In the genomic region with DNA sequence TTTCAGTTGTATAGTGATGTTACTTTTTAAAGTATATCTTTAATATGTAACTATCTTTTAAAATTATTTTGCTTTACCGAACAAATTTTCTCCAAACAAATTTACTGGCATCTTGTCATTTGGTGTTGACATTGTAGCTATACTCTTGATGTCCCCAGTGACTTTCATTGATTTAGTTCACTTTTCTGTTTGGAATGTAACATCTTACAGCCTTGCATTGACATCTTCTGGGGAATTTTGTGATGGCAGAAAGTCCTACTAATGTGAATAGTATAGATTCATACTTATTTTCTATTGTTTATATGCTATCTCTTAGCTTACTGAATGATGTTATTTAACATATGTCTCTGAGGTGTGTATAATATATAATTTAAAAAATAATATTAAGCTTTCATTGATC, we compare ENCODE assay signal across 16 cellular contexts.
DNase-seq lines count a peak whose midpoint lies in the region; ATAC-seq, FAIRE-seq and TF ChIP-seq lines count a peak whose summit lies in the region.
"Had no signal": no experiment of that assay in that cellular context is flagged by ENCODE, and none has a peak within 500 bp of the region (broad histone marks: within the 10 kb centered on the region; RNA-seq: fewer than 3 reads in every experiment).

No MANE protein-coding gene starts in this region.

- H4K20me1 ChIP-seq in SK-N-SH (ENCODE audit: insufficient read depth), result no peaks in the 10 kb centered on the region

- no peak overlapping the region for H3K9ac ChIP-seq in SK-N-SH
- H3K9ac ChIP-seq in endodermal cell (ENCODE audit: extremely low read depth, low read length, poor library complexity, severe bottlenecking), result no peak overlapping the region

- peak; percentile 57 for TF ChIP-seq RAD21 in SK-N-SH (IDR thresholded peaks at IDR 0.05; ENCODE audit: low read length)

- H3K9me3 Mint-ChIP-seq in endodermal cell (no peaks in the 10 kb centered on the region), endothelial cell (ENCODE audit: unreplicated experiment) (no peaks in the 10 kb centered on the region)

- POLR2A ChIA-PET in SK-N-SH (lab: Yijun Ruan, JAX), result no interaction called here

- H3K4me2 ChIP-seq in SK-N-SH, result no peak overlapping the region

- 14% methylated on average over 1 of the region's 1 CpG for WGBS in SK-N-SH (ENCODE audit: low lambda C conversion rate)
- no CpG with 5 or more reads among the region's 1 CpG for WGBS in endodermal cell (ENCODE audit: insufficient coverage in 1 of 2, insufficient read length in 1 of 2), 2 experiments

- H3K27me3 ChIP-seq in SK-N-SH (ENCODE audit: insufficient read depth), result no peaks in the 10 kb centered on the region
- H3K27me3 ChIP-seq in endodermal cell (ENCODE audit: control insufficient read depth, insufficient read depth, low read length, poor library complexity, severe bottlenecking), result no peaks in the 10 kb centered on the region
- H3K27me3 ChIP-seq: SJSA1 had no signal

- no peak overlapping the region for H2AFZ ChIP-seq in SK-N-SH (ENCODE audit: low read depth)

- H3K27ac ChIP-seq in SK-N-SH (ENCODE audit: low read depth in 2 of 2, low read length in 1 of 2) (no peak overlapping the region), endodermal cell (ENCODE audit: low read depth, low read length) (no peak overlapping the region)
- H3K27ac ChIP-seq: SJSA1 had no signal

- H3K4me1 Mint-ChIP-seq in endodermal cell (no peaks in the 10 kb centered on the region), endothelial cell (ENCODE audit: unreplicated experiment) (no peaks in the 10 kb centered on the region)

- DNase-seq in SK-N-SH (no peak), NCI-H69 (lab: John Stamatoyannopoulos, UW) (peak; percentile 36), endodermal cell (no peak), endothelial cell (ENCODE audit: low spot score) (no peak), germinal center (ENCODE audit: low spot score) (no peak), GM19239 (ENCODE audit: insufficient read length, low spot score) (no peak)
- DNase-seq: Caco-2; H7; Kasumi-1; NCI-H1105 treated with DMSO at 0.1 percent for 48 hours; NCI-H1694 treated with DMSO at 0.1 percent for 48 hours; NCI-H510A; NK-92 treated with Interleukin-12 subunit alpha and Interleukin-12 subunit beta, amount 100 ng/mL, for 24 hours; PC-3 had no signal

- no peaks in the 10 kb centered on the region for H3K36me3 Mint-ChIP-seq in endodermal cell (ENCODE audit: low read depth)
- H3K36me3 Mint-ChIP-seq in endothelial cell (ENCODE audit: low read depth, unreplicated experiment), result no peaks in the 10 kb centered on the region

- no peak for ATAC-seq in SK-N-SH treated with all-trans-retinoic acid at 6 μM for 48 hours
- ATAC-seq: PC-3 had no signal

- TF ChIP-seq CTCF in SK-N-SH (IDR thresholded peaks at IDR 0.05) (no peak), endodermal cell (conservative IDR thresholded peaks at IDR 0.05) (peak; percentile 41), endothelial cell (IDR thresholded peaks at IDR 0.05; ENCODE audit: unreplicated experiment) (no peak)

- H3K27me3 Mint-ChIP-seq in endodermal cell (ENCODE audit: insufficient read depth) (no peaks in the 10 kb centered on the region), endothelial cell (ENCODE audit: unreplicated experiment) (no peaks in the 10 kb centered on the region)

- H3K36me3 ChIP-seq in SK-N-SH (replicated peaks in 1 of 2; ENCODE audit: control insufficient read depth in 1 of 2, insufficient read depth in 2 of 2, low read length in 1 of 2) (no peaks in the 10 kb centered on the region), endodermal cell (ENCODE audit: control insufficient read depth, insufficient read depth, low read length) (no peaks in the 10 kb centered on the region)
- H3K36me3 ChIP-seq: SJSA1 had no signal

- no peak overlapping the region for H3K4me3 ChIP-seq in SK-N-SH (ENCODE audit: low read depth in 2 of 2, low read length in 1 of 2)
- H3K4me3 ChIP-seq in endodermal cell (ENCODE audit: low read length), result no peak overlapping the region
- H3K4me3 ChIP-seq: SJSA1 had no signal

- H3K79me2 ChIP-seq in SK-N-SH (ENCODE audit: insufficient read depth), result no peaks in the 10 kb centered on the region

- no peak overlapping the region for H3K4me3 Mint-ChIP-seq in endodermal cell
- H3K4me3 Mint-ChIP-seq in endothelial cell (ENCODE audit: unreplicated experiment), result no peak overlapping the region

- H3K4me1 ChIP-seq in SK-N-SH (ENCODE audit: control insufficient read depth in 1 of 2, insufficient read depth in 2 of 2, low read depth in 1 of 2, low read length in 1 of 2), result no peaks in the 10 kb centered on the region; a peak in 1 of 4 replicates
- no peaks in the 10 kb centered on the region for H3K4me1 ChIP-seq in endodermal cell (ENCODE audit: control insufficient read depth, insufficient read depth, low read length)
- H3K4me1 ChIP-seq: Caco-2, SJSA1 had no signal

- no peak for FAIRE-seq in GM19239 (lab: Jason Lieb, UNC)

- H3K9me3 ChIP-seq in SK-N-SH (no peaks in the 10 kb centered on the region; the same call in 1 of the 2 replicates), endodermal cell (ENCODE audit: control insufficient read depth, low read length) (no peaks in the 10 kb centered on the region)
- H3K9me3 ChIP-seq: Caco-2, SJSA1 had no signal

- CTCF ChIA-PET in SK-N-SH (lab: Yijun Ruan, JAX), result interaction anchor here (0.8 to 1.2 kb wide), 6 partner anchors 15 to 1163 kb away, joined by 3 to 4 read pairs (median 3); no protein-coding TSS in a partner anchor

- H3K27ac Mint-ChIP-seq in endodermal cell, result no peak overlapping the region
- H3K27ac Mint-ChIP-seq in endothelial cell (ENCODE audit: unreplicated experiment), result no peak overlapping the region

- no peak for TF ChIP-seq EP300 in SK-N-SH (IDR thresholded peaks at IDR 0.05; ENCODE audit: borderline replicate concordance in 1 of 2, low read depth in 1 of 2, low read length in 1 of 2)

- H3K9me2 ChIP-seq in SK-N-SH, result no peaks in the 10 kb centered on the region

- H3F3A ChIP-seq in SK-N-SH (replicated peaks; ENCODE audit: insufficient read depth), result no peaks in the 10 kb centered on the region

TF ChIP-seq in SK-N-SH, 30 proteins besides CTCF, POLR2A, EP300 and RAD21:
- peak; percentile 13; the same call in 1 of the 2 replicates for TF ChIP-seq SMC3 (IDR thresholded peaks at IDR 0.05; ENCODE audit: low read depth, low read length)
- no peak for TF ChIP-seq SIN3A (IDR thresholded peaks at IDR 0.05; ENCODE audit: borderline replicate concordance, low read depth, low read length)
TF ChIP-seq in SK-N-SH: peak in this region for 1.

TF ChIP-seq in SK-N-SH treated with all-trans-retinoic acid at 6 μM for 48 hours, 23 proteins besides CTCF, POLR2A, EP300 and RAD21:
- TF ChIP-seq OSR1 (CRISPR knock-in tag; IDR thresholded peaks at IDR 0.05) (no peak), GLIS3 (CRISPR knock-in tag; IDR thresholded peaks at IDR 0.05) (no peak), ZFP3 (CRISPR knock-in tag; IDR thresholded peaks at IDR 0.05) (no peak), TOX (CRISPR knock-in tag; IDR thresholded peaks at IDR 0.05; ENCODE audit: borderline replicate concordance) (no peak), PPARA (CRISPR knock-in tag; IDR thresholded peaks at IDR 0.05; ENCODE audit: borderline replicate concordance) (no peak), CSDC2 (CRISPR knock-in tag; IDR thresholded peaks at IDR 0.05) (no peak), SNAI2 (CRISPR knock-in tag; IDR thresholded peaks at IDR 0.05) (no peak)
- TF ChIP-seq, protein P1, sequence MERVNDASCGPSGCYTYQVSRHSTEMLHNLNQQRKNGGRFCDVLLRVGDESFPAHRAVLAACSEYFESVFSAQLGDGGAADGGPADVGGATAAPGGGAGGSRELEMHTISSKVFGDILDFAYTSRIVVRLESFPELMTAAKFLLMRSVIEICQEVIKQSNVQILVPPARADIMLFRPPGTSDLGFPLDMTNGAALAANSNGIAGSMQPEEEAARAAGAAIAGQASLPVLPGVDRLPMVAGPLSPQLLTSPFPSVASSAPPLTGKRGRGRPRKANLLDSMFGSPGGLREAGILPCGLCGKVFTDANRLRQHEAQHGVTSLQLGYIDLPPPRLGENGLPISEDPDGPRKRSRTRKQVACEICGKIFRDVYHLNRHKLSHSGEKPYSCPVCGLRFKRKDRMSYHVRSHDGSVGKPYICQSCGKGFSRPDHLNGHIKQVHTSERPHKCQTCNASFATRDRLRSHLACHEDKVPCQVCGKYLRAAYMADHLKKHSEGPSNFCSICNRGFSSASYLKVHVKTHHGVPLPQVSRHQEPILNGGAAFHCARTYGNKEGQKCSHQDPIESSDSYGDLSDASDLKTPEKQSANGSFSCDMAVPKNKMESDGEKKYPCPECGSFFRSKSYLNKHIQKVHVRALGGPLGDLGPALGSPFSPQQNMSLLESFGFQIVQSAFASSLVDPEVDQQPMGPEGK (CRISPR knock-in tag; IDR thresholded peaks at IDR 0.05; ENCODE audit: borderline replicate concordance), result no peak
- TF ChIP-seq, protein P2, sequence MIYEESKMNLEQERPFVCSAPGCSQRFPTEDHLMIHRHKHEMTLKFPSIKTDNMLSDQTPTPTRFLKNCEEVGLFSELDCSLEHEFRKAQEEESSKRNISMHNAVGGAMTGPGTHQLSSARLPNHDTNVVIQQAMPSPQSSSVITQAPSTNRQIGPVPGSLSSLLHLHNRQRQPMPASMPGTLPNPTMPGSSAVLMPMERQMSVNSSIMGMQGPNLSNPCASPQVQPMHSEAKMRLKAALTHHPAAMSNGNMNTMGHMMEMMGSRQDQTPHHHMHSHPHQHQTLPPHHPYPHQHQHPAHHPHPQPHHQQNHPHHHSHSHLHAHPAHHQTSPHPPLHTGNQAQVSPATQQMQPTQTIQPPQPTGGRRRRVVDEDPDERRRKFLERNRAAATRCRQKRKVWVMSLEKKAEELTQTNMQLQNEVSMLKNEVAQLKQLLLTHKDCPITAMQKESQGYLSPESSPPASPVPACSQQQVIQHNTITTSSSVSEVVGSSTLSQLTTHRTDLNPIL (CRISPR knock-in tag; IDR thresholded peaks at IDR 0.05; ENCODE audit: low read depth), result no peak
TF ChIP-seq in SK-N-SH treated with all-trans-retinoic acid at 6 μM for 48 hours: peak in this region for 0.
